14 cellular contexts compared by ENCODE assay signal in genomic region chr19:19457691-19458090, GRCh38. TPM values are rescaled to one million over a fixed set of nuclear protein-coding genes. Genes with fewer than 3 reads are reported as not detected.
A peak's percentile ranks its signal among the peaks of the same experiment; 100 is the strongest.
DNase-seq lines count a peak whose midpoint lies in the region; ATAC-seq and TF ChIP-seq lines count a peak whose summit lies in the region.
"Had no signal": no experiment of that assay in that cellular context is flagged by ENCODE, and none has a peak within 500 bp of the region (broad histone marks: within the 10 kb centered on the region; RNA-seq: fewer than 3 reads in every experiment).

No MANE protein-coding gene starts in this region.

- TF ChIP-seq CTCF in AG04450 (IDR thresholded peaks at IDR 0.05; ENCODE audit: low read depth, low read length) (no peak), HFFc6 (IDR thresholded peaks at IDR 0.05) (no peak), brain (conservative IDR thresholded peaks at IDR 0.05) (no peak)

- H3K9me3 ChIP-seq in AG04450 (ENCODE audit: control insufficient read depth, insufficient read depth, low read length) = no peaks in the 10 kb centered on the region; the same call in 1 of the 2 replicates
- H3K9me3 ChIP-seq: transverse colon had no signal

- H3K4me1 Mint-ChIP-seq in HFFc6 (ENCODE audit: low read depth) (peaks cover 55% of the 10 kb centered on the region), brain (peaks cover 56% of the 10 kb centered on the region)
- H3K4me1 Mint-ChIP-seq in natural killer cell treated with Interleukin-12 subunit alpha and Interleukin-12 subunit beta and Interleukin-15 and Interleukin-18, amount 100 ng/mL, for 72 hours (ENCODE audit: low read depth in 2 of 2) = peaks cover 68 to 69% of the 10 kb centered on the region in 2 donors

- peaks cover 2% of the 10 kb centered on the region for H3K27me3 Mint-ChIP-seq in HFFc6 (ENCODE audit: insufficient read depth)
- H3K27me3 Mint-ChIP-seq in brain = no peaks in the 10 kb centered on the region
- no peaks in the 10 kb centered on the region for H3K27me3 Mint-ChIP-seq in natural killer cell treated with Interleukin-12 subunit alpha and Interleukin-12 subunit beta and Interleukin-15 and Interleukin-18, amount 100 ng/mL, for 72 hours

- CTCF ChIA-PET in AG04450 (lab: Charles Lee) = no interaction called here

- no peak overlapping the region for H3K4me3 ChIP-seq in AG04450 (ENCODE audit: low read depth, low read length)
- H3K4me3 ChIP-seq: transverse colon had no signal

- H3K27ac Mint-ChIP-seq in HFFc6 = peak overlapping the region; percentile 95
- H3K27ac Mint-ChIP-seq in brain = peak overlapping the region in 4 of 5 experiments; percentile 67 to 94 (median 82)
- peak overlapping the region; percentile 88 to 97 for H3K27ac Mint-ChIP-seq in natural killer cell treated with Interleukin-12 subunit alpha and Interleukin-12 subunit beta and Interleukin-15 and Interleukin-18, amount 100 ng/mL, for 72 hours

- peak overlapping the region; percentile 87 for H3K27ac ChIP-seq in AG04450 (ENCODE audit: low read depth, low read length)
- H3K27ac ChIP-seq: C4-2B had no signal

- DNase-seq in AG04450 (ENCODE audit: low read depth, low spot score) (no peak), HFFc6 (no peak), NCI-H146 (lab: John Stamatoyannopoulos, UW) (no peak), Kasumi-1 (lab: John Stamatoyannopoulos, UW) (no peak), C1 segment of cervical spinal cord (lab: John Stamatoyannopoulos, UW) (no peak)
- DNase-seq in natural killer cell treated with Interleukin-12 subunit alpha and Interleukin-12 subunit beta and Interleukin-15 and Interleukin-18, amount 100 ng/mL, for 72 hours (ENCODE audit: low spot score) = no peak
- DNase-seq: H7, Karpas-422, kidney glomerular epithelial cell, OCI-M1, transverse colon had no signal

- H3K36me3 Mint-ChIP-seq in HFFc6 (ENCODE audit: low read depth) (no peaks in the 10 kb centered on the region), brain (no peaks in the 10 kb centered on the region)
- H3K36me3 Mint-ChIP-seq in natural killer cell treated with Interleukin-12 subunit alpha and Interleukin-12 subunit beta and Interleukin-15 and Interleukin-18, amount 100 ng/mL, for 72 hours = no peaks in the 10 kb centered on the region

- POLR2A ChIA-PET in AG04450 (lab: Yijun Ruan, JAX) = no interaction called here

- H3K27me3 ChIP-seq in AG04450 (ENCODE audit: control insufficient read depth, insufficient read depth, low read length) = no peaks in the 10 kb centered on the region
- H3K27me3 ChIP-seq: transverse colon had no signal

- ATAC-seq in natural killer cell treated with Interleukin-12 subunit alpha and Interleukin-12 subunit beta and Interleukin-15 and Interleukin-18, amount 100 ng/mL, for 72 hours = no peak
- no peak for ATAC-seq in HG03565 (IDR thresholded peaks at IDR 0.05; ENCODE audit: unreplicated experiment)

- H3K4me3 Mint-ChIP-seq in HFFc6 = peak overlapping the region; percentile 5; the same call in 1 of the 2 replicates
- H3K4me3 Mint-ChIP-seq in brain = no peak overlapping the region
- H3K4me3 Mint-ChIP-seq in natural killer cell treated with Interleukin-12 subunit alpha and Interleukin-12 subunit beta and Interleukin-15 and Interleukin-18, amount 100 ng/mL, for 72 hours = peak overlapping the region; percentile 82

- H3K9me3 Mint-ChIP-seq in HFFc6 (no peaks in the 10 kb centered on the region), brain (no peaks in the 10 kb centered on the region)
- no peaks in the 10 kb centered on the region for H3K9me3 Mint-ChIP-seq in natural killer cell treated with Interleukin-12 subunit alpha and Interleukin-12 subunit beta and Interleukin-15 and Interleukin-18, amount 100 ng/mL, for 72 hours

RNA-seq across cellular contexts. Expression of gene GATAD2A, which starts 52.2 kb away (rescaled TPM):
- polyA plus RNA-seq in AG04450 (2011; rRNA removed) (22.0 and 23.4 TPM in 2 replicates), brain (ENCODE audit: insufficient read depth, low read depth, low replicate concordance) (40.0 TPM)
- polyA minus RNA-seq in AG04450 (2011; rRNA and poly(A)+ RNA removed) = 16.6 and 23.3 TPM in 2 replicates
- total RNA-seq in HFFc6 (2021; fragmentation: NEBNext Ultra II Directional; extraction: Animal tissue kit (Norgen Biotek cat#: 25700)) = 100 to 1,000 TPM; 107 to 123 (median 112) TPM
- total RNA-seq in natural killer cell treated with Interleukin-12 subunit alpha and Interleukin-12 subunit beta and Interleukin-15 and Interleukin-18, amount 100 ng/mL, for 72 hours = 100 to 1,000 TPM; 171 to 224 TPM

RNA-seq across cellular contexts. Expression of gene TSSK6, which starts 57.7 kb away (rescaled TPM):
- polyA plus RNA-seq in AG04450 (2011; rRNA removed) = 1.0 and 1.7 TPM in 2 replicates
- 0.48 and 0.60 TPM in 2 replicates for polyA minus RNA-seq in AG04450 (2011; rRNA and poly(A)+ RNA removed)
- 1 to 10 TPM in 2 of 6 experiments, under 1 TPM in 4; 0.61 to 1.3 (median 0.92) TPM for total RNA-seq in HFFc6 (2021; fragmentation: NEBNext Ultra II Directional; extraction: Animal tissue kit (Norgen Biotek cat#: 25700))
- 2.7 TPM for polyA plus RNA-seq in brain (ENCODE audit: insufficient read depth, low read depth, low replicate concordance)
- 1 to 10 TPM; 1.9 to 2.6 TPM for total RNA-seq in natural killer cell treated with Interleukin-12 subunit alpha and Interleukin-12 subunit beta and Interleukin-15 and Interleukin-18, amount 100 ng/mL, for 72 hours

RNA-seq across cellular contexts. Expression of gene NDUFA13, which starts 58.3 kb away (rescaled TPM):
- polyA plus RNA-seq in AG04450 (2011; rRNA removed) (388 and 454 TPM in 2 replicates), brain (ENCODE audit: insufficient read depth, low read depth, low replicate concordance) (379 TPM)
- polyA minus RNA-seq in AG04450 (2011; rRNA and poly(A)+ RNA removed) = 86.2 and 132 TPM in 2 replicates
- 100 to 1,000 TPM; 266 to 393 (median 323) TPM for total RNA-seq in HFFc6 (2021; fragmentation: NEBNext Ultra II Directional; extraction: Animal tissue kit (Norgen Biotek cat#: 25700))
- total RNA-seq in natural killer cell treated with Interleukin-12 subunit alpha and Interleukin-12 subunit beta and Interleukin-15 and Interleukin-18, amount 100 ng/mL, for 72 hours = 100 to 1,000 TPM; 261 to 310 TPM

Comparison
In these comparisons a context has a peak if more than half of its experiments do, and no peak if none do; other contexts are left out.
1. H3K4me3 Mint-ChIP-seq: peak in HFFc6 (single experiment) and natural killer cell treated with Interleukin-12 subunit alpha and Interleukin-12 subunit beta and Interleukin-15 and Interleukin-18, amount 100 ng/mL, for 72 hours (single experiment); none in brain (0 of 5).
2. Peak in every context shown above with its lines, with median percentiles within 50 percentile points of each other: H3K27ac Mint-ChIP-seq.